18 cellular contexts compared by ENCODE assay signal in the genomic region with DNA sequence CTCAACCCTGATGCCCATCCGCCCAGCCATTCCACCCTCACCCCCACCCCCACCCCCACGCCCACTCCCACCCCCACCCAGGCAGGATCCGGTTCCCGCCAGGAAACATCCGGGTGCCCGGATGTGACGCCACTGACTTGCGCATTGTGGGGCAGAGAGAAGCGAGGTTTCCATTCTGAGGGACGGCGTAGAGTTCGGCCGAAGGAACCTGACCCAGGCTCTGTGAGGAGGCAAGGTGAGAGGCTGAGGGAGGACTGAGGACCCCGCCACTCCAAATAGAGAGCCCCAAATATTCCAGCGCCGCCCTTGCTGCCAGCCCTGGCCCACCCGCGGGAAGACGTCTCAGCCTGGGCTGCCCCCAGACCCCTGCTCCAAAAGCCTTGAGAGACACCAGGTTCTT. TPM values are rescaled to one million over a fixed set of nuclear protein-coding genes. Genes with fewer than 3 reads are reported as not detected.
DNase-seq lines count a peak whose midpoint lies in the region; FAIRE-seq and TF ChIP-seq lines count a peak whose summit lies in the region.
"Had no signal": no experiment of that assay in that cellular context is flagged by ENCODE, and none has a peak within 500 bp of the region (broad histone marks: within the 10 kb centered on the region; RNA-seq: fewer than 3 reads in every experiment).

A gene with protein sequence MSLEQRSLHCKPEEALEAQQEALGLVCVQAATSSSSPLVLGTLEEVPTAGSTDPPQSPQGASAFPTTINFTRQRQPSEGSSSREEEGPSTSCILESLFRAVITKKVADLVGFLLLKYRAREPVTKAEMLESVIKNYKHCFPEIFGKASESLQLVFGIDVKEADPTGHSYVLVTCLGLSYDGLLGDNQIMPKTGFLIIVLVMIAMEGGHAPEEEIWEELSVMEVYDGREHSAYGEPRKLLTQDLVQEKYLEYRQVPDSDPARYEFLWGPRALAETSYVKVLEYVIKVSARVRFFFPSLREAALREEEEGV (plus strand): TSS at position 154 of the 400 bp plus-strand sequence. CDS start 3,106 bp downstream, outside the sequence.

- DNase-seq in NCI-H146 (lab: John Stamatoyannopoulos, UW): peak; percentile 70
- no peak for DNase-seq in NCI-H146 treated with DMSO at 0.1 percent for 48 hours (lab: John Stamatoyannopoulos, UW; ENCODE audit: unreplicated experiment)
- no peak for DNase-seq in LNCaP clone FGC (ENCODE audit: low read depth)
- peak; percentile 3 for DNase-seq in NCI-H446 treated with DMSO at 0.1 percent for 48 hours (lab: John Stamatoyannopoulos, UW)
- DNase-seq in urothelium cell line (ENCODE audit: low spot score): peak; percentile 82
- DNase-seq in Ammon's horn (ENCODE audit: low spot score): no peak
- no peak for DNase-seq in cortex of kidney (lab: John Stamatoyannopoulos, UW)
- DNase-seq in frontal cortex (ENCODE audit: low spot score in 2 of 2): no peak
- DNase-seq: BE2C; Calu3; CD8-positive, alpha-beta memory T cell; DMS 273 treated with DMSO at 0.1 percent for 48 hours; H9 had no signal

- FAIRE-seq in urothelium cell line (lab: Jason Lieb, UNC) (no peak), frontal cortex (lab: Jason Lieb, UNC) (no peak)
- FAIRE-seq: GM18507, HepG2, HTR-8/SVneo had no signal

- TF ChIP-seq CTCF in LNCaP clone FGC (IDR thresholded peaks at IDR 0.05; ENCODE audit: control insufficient read depth, extremely low read depth, insufficient read depth): no peak

- H3K4me3 ChIP-seq in LNCaP clone FGC (ENCODE audit: low read depth, low read length): peak within 1 kb of the TSS; percentile 29
- H3K4me3 ChIP-seq: GM23338 had no signal

RNA-seq across cellular contexts. Expression of the gene that starts here (rescaled TPM):
- not detected for total RNA-seq in frontal cortex
- total RNA-seq: A172; Calu3; CD8-positive, alpha-beta memory T cell; GM23338; H9; HepG2 had no signal

Comparison
In these comparisons a context has a peak if more than half of its experiments do, and no peak if none do; other contexts are left out.
1. DNase-seq: peak in NCI-H146 (single experiment), NCI-H446 treated with DMSO at 0.1 percent for 48 hours (single experiment) and urothelium cell line (single experiment); none in NCI-H146 treated with DMSO at 0.1 percent for 48 hours (single experiment), LNCaP clone FGC (single experiment), Ammon's horn (single experiment), cortex of kidney (single experiment) and frontal cortex (0 of 2).